ENCODE assay signal across 1 cellular context in genomic region chr4:27666943-27667342, GRCh38.
TF ChIP-seq lines count a peak whose summit lies in the region.

No MANE protein-coding gene starts in this region.

TF ChIP-seq in WTC11, 78 proteins besides CTCF, POLR2A, EP300 and RAD21 (continued from another document):
- no peak for TF ChIP-seq ZNF532 (CRISPR knock-in tag; IDR thresholded peaks at IDR 0.05; ENCODE audit: borderline replicate concordance)
- TF ChIP-seq, protein P1, sequence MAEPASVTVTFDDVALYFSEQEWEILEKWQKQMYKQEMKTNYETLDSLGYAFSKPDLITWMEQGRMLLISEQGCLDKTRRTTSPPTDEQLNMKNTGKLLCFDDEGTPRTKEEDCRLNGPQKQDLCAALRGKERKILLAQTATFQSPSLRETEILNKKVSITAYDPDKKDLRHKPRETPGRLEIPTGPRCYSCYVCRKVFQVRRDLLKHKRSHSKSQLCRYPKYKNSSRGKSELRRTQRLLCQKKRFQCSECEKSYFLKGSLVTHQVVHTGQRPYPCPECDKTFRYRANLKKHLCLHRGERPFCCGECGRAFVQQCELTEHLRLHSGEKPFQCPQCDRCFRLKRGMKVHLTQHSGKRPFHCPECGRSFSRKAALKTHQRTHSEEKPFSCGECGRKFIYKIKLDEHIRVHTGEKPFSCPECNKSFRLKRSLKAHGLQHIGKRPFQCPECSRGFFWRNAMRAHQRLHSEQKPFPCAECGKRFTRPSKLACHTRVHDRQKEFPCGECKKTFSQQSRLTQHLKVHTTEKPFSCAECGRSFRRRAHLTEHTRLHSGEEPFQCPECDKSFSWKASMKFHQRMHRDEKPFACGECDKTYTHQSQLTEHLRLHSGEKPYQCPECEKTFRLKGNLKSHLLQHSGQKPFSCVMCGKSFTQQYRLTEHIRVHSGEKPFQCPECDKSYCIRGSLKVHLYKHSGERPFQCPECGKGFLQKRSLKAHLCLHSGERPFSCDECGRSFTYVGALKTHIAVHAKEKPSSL (CRISPR knock-in tag; conservative IDR thresholded peaks at IDR 0.05), result no peak
- no peak for TF ChIP-seq NFYB (CRISPR knock-in tag; conservative IDR thresholded peaks at IDR 0.05; ENCODE audit: low read depth)
- no peak for TF ChIP-seq ZNF219 (CRISPR knock-in tag; IDR thresholded peaks at IDR 0.05; ENCODE audit: borderline replicate concordance)
- TF ChIP-seq ERG (CRISPR knock-in tag; IDR thresholded peaks at IDR 0.05), result no peak
TF ChIP-seq in WTC11: peak in this region for 0.
